Comparison of ENCODE assay signal across 13 cellular contexts in the genomic region with DNA sequence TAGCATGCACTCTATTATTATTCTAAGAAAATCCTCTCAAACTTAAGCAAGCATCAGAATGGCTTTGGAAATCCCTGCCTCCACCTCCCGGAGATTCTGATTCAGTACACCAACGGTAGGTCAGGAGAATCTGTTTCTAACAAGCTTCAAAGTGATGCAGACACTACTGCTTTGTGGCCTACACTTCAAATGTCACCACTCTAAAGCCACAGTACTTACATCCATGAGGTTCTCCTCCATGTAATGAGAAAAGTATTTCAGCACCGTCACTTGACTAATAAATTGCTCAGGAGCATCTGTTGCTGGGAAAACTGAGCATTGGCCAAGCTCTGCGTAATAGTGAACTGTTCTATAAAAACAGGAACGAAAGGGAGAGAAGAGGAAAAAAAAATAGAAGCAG. TPM values are rescaled to one million over a fixed set of nuclear protein-coding genes. Genes with fewer than 3 reads are reported as not detected.
DNase-seq lines count a peak whose midpoint lies in the region; ATAC-seq, FAIRE-seq and TF ChIP-seq lines count a peak whose summit lies in the region.
"Had no signal": no experiment of that assay in that cellular context is flagged by ENCODE, and none has a peak within 500 bp of the region (broad histone marks: within the 10 kb centered on the region; RNA-seq: fewer than 3 reads in every experiment).

No MANE protein-coding gene starts in this region.

- no peak overlapping the region for H2AFZ ChIP-seq in mesenchymal stem cell (ENCODE audit: low read depth, low read length)

- no peak for TF ChIP-seq RAD21 in A549 (conservative IDR thresholded peaks at IDR 0.05 in 1 of 2, IDR thresholded peaks at IDR 0.05 in 1 of 2)

- no peak for TF ChIP-seq POLR2A in A549 (IDR thresholded peaks at IDR 0.05; ENCODE audit: low read length)
- no peak for TF ChIP-seq POLR2A in stomach (IDR thresholded peaks at IDR 0.05)

- no peak overlapping the region for H2BK5ac ChIP-seq in mesenchymal stem cell (ENCODE audit: low read depth, low read length, poor library complexity, severe bottlenecking)

- no peak overlapping the region for H3K9ac ChIP-seq in mesenchymal stem cell (ENCODE audit: low read length)
- H3K9ac ChIP-seq in kidney (ENCODE audit: low read length in 2 of 2): no peak overlapping the region

- H2BK120ac ChIP-seq in mesenchymal stem cell (ENCODE audit: low read depth, low read length): no peak overlapping the region

- H3K23ac ChIP-seq in mesenchymal stem cell (ENCODE audit: low read length in 2 of 2): no peak overlapping the region

- no peak for ATAC-seq in A549
- ATAC-seq: activated CD4-positive, alpha-beta T cell treated with anti-CD3 and anti-CD28 coated beads for 36 hours had no signal

- WGBS in A549 (ENCODE audit: missing lambda C conversion rate): 42% methylated on average over 5 of the region's 5 CpGs
- WGBS in mesenchymal stem cell: 74% methylated on average over 5 of the region's 5 CpGs
- WGBS in stomach, 5 donors: 67 to 80% (median 75%) methylated on average over 5 of the region's 5 CpGs

- no peak overlapping the region for H2BK12ac ChIP-seq in mesenchymal stem cell (ENCODE audit: low read length in 2 of 2)

- H3K4me3 ChIP-seq in A549 (peak overlapping the region; percentile 91), dorsolateral prefrontal cortex (peak overlapping the region in 58 of 59 donors; percentile 1 to 98 (median 86)), mesenchymal stem cell (ENCODE audit: insufficient read depth in 1 of 2, low read depth in 1 of 2, low read length in 2 of 2) (peak overlapping the region in 1 of 2 experiments; percentile 82), stomach (peak overlapping the region in 2 of 4 donors; percentile 64 to 82), kidney (ENCODE audit: low read length in 2 of 2) (no peak overlapping the region)

- H3K27ac ChIP-seq in A549: peak overlapping the region; percentile 96 to 100
- H3K27ac ChIP-seq in dorsolateral prefrontal cortex: peak overlapping the region in 33 of 59 donors; percentile 0 to 98 (median 51)
- H3K27ac ChIP-seq in mesenchymal stem cell (ENCODE audit: low read length, poor library complexity, severe bottlenecking): peak overlapping the region; percentile 56
- H3K27ac ChIP-seq in stomach: peak overlapping the region in 1 of 5 donors; percentile 23
- no peak overlapping the region for H3K27ac ChIP-seq in kidney (ENCODE audit: low read depth in 2 of 2, low read length in 2 of 2)
- H3K27ac ChIP-seq: HL-60 had no signal

- H3K4me2 ChIP-seq in A549: peak overlapping the region; percentile 67
- peak overlapping the region; percentile 26 for H3K4me2 ChIP-seq in mesenchymal stem cell (ENCODE audit: low read length, poor library complexity, severe bottlenecking)

- H3K4me1 ChIP-seq in A549 (peaks cover 38% of the 10 kb centered on the region), mesenchymal stem cell (ENCODE audit: control insufficient read depth, insufficient read depth, low read depth, low read length) (peaks cover 3% of the 10 kb centered on the region), stomach (peaks cover 5 to 43% (median 9%) of the 10 kb centered on the region in 4 donors), kidney (ENCODE audit: control insufficient read depth in 1 of 2, insufficient read depth in 1 of 2, low read depth in 1 of 2, low read length in 2 of 2) (no peaks in the 10 kb centered on the region)

- DNase-seq in A549 (ENCODE audit: low read depth in 1 of 2, low spot score in 1 of 2) (no peak), LoVo (ENCODE audit: low spot score) (peak; percentile 22), dorsolateral prefrontal cortex (no peak), mesenchymal stem cell (peak; percentile 28), NCI-H128 (lab: John Stamatoyannopoulos, UW; ENCODE audit: unreplicated experiment) (no peak), stomach (no peak), iPS-NIHi11 (ENCODE audit: low spot score) (no peak), kidney (no peak)
- DNase-seq: activated CD4-positive, alpha-beta T cell treated with anti-CD3 and anti-CD28 coated beads for 36 hours; caudate nucleus; DND-41 had no signal

- CTCF ChIA-PET in A549 (lab: Yijun Ruan, JAX): interaction anchor here (1.0 to 2.8 kb wide), 4 partner anchors 267 to 1156 kb away, joined by 3 to 15 read pairs (median 13); no protein-coding TSS in a partner anchor

- H3K18ac ChIP-seq in mesenchymal stem cell (ENCODE audit: low read depth in 1 of 2, low read length in 2 of 2): no peak overlapping the region

- POLR2A ChIA-PET in A549 (lab: Yijun Ruan, JAX): interaction anchor here (0.9 to 2.3 kb wide), 3 partner anchors 266 to 971 kb away, joined by 3 to 8 read pairs (median 4); no protein-coding TSS in a partner anchor

- H3K36me3 ChIP-seq in mesenchymal stem cell (ENCODE audit: control insufficient read depth in 1 of 2, insufficient read depth in 2 of 2, low read depth in 1 of 2, low read length in 2 of 2) (peaks cover 9 to 57% of the 10 kb centered on the region in 2 experiments), stomach (peaks cover 13 to 41% (median 28%) of the 10 kb centered on the region in 4 donors), kidney (ENCODE audit: control insufficient read depth in 1 of 2, insufficient read depth in 2 of 2, low read length in 2 of 2) (peaks cover 12 to 21% of the 10 kb centered on the region in 2 donors)

- no peaks in the 10 kb centered on the region for H3K27me3 ChIP-seq in dorsolateral prefrontal cortex
- no peaks in the 10 kb centered on the region for H3K27me3 ChIP-seq in mesenchymal stem cell (ENCODE audit: control insufficient read depth in 1 of 2, insufficient read depth in 1 of 2, low read length in 2 of 2)
- peaks cover 0 to 4% (median 0%) of the 10 kb centered on the region in 3 donors for H3K27me3 ChIP-seq in stomach

- no peaks in the 10 kb centered on the region for H3K9me3 ChIP-seq in A549
- no peaks in the 10 kb centered on the region for H3K9me3 ChIP-seq in mesenchymal stem cell (ENCODE audit: control insufficient read depth, low read length)
- no peaks in the 10 kb centered on the region for H3K9me3 ChIP-seq in stomach
- H3K9me3 ChIP-seq in kidney (ENCODE audit: control insufficient read depth in 1 of 2, low read length in 2 of 2): no peaks in the 10 kb centered on the region

- H2AK5ac ChIP-seq in mesenchymal stem cell (ENCODE audit: low read length, severe bottlenecking): no peak overlapping the region

- H3K14ac ChIP-seq in mesenchymal stem cell (ENCODE audit: low read length in 2 of 2): no peak overlapping the region

- H3K79me1 ChIP-seq in mesenchymal stem cell (replicated peaks; ENCODE audit: low read length, poor library complexity, severe bottlenecking): no peaks in the 10 kb centered on the region

- H3K4ac ChIP-seq in mesenchymal stem cell (ENCODE audit: low read depth in 1 of 2, low read length in 2 of 2): no peak overlapping the region

- TF ChIP-seq CTCF in A549 (IDR thresholded peaks at IDR 0.05): no peak
- TF ChIP-seq CTCF in dorsolateral prefrontal cortex (IDR thresholded peaks at IDR 0.05 in 54 of 56, conservative IDR thresholded peaks at IDR 0.05 in 2 of 56; ENCODE audit: low read depth in 1 of 56, partially characterized antibody in 56 of 56): no peak
- TF ChIP-seq CTCF in stomach (IDR thresholded peaks at IDR 0.05): no peak
- no peak for TF ChIP-seq CTCF in kidney (IDR thresholded peaks at IDR 0.05; ENCODE audit: borderline replicate concordance, extremely low read depth, insufficient read depth)

- no peak overlapping the region for H2BK15ac ChIP-seq in mesenchymal stem cell (ENCODE audit: low read depth, poor library complexity, severe bottlenecking)

- H4K91ac ChIP-seq in mesenchymal stem cell (ENCODE audit: low read length): no peak overlapping the region

- intact Hi-C loops in dorsolateral prefrontal cortex (cut with DNase I): loop anchor here in 1 of 2 donors (5.0 kb wide), 1 partner anchor 298 kb away; no protein-coding TSS in a partner anchor
- intact Hi-C loops in stomach (cut with DNase I; ENCODE audit: low total_unique reads): loop anchor here (10.0 kb wide), 1 partner anchor 560 kb away; no protein-coding TSS in a partner anchor
- intact Hi-C loops in kidney (cut with DNase I): no loop called here

- H4K8ac ChIP-seq in mesenchymal stem cell (ENCODE audit: low read length): no peak overlapping the region

- no peak for TF ChIP-seq EP300 in A549 (IDR thresholded peaks at IDR 0.05)
- TF ChIP-seq EP300 in stomach (IDR thresholded peaks at IDR 0.05): no peak

- FAIRE-seq in A549 (lab: Jason Lieb, UNC) (no peak), kidney (lab: Jason Lieb, UNC) (no peak)
- FAIRE-seq: GM19239 had no signal

TF ChIP-seq in A549, 52 proteins besides CTCF, POLR2A, EP300 and RAD21:
- TF ChIP-seq GATA3 (IDR thresholded peaks at IDR 0.05; ENCODE audit: borderline replicate concordance): peak; percentile 17; the same call in 1 of the 2 replicates
- TF ChIP-seq MAFK (IDR thresholded peaks at IDR 0.05; ENCODE audit: partially characterized antibody): no peak

RNA-seq across cellular contexts. Expression of gene PLK2, which starts 4.8 kb away (rescaled TPM):
- polyA plus RNA-seq in A549 (2011; rRNA removed): 168 and 217 TPM in 2 replicates
- polyA plus RNA-seq in A549 (2012; cell fraction: cytosol; rRNA removed): 147 and 226 TPM in 2 replicates
- polyA plus RNA-seq in A549 (2012; cell fraction: nucleus; rRNA removed): 345 and 402 TPM in 2 replicates
- 230 to 257 TPM (median 240 TPM) in 3 replicates for polyA plus RNA-seq in A549 (2017; fragmentation: RNase III; extraction: RNeasy Plus Mini Kit Qiagen cat#74134 plus additional on column Dnase treatment)
- 367 and 381 TPM in 2 replicates for polyA minus RNA-seq in A549 (2011; rRNA and poly(A)+ RNA removed)
- 100 to 1,000 TPM in 87 of 120 experiments, 10 to 100 TPM in 33; 28.8 to 210 (median 124) TPM for total RNA-seq in dorsolateral prefrontal cortex
- polyA plus RNA-seq in mesenchymal stem cell (2013, experiment 1 of 2): 185 TPM
- polyA plus RNA-seq in mesenchymal stem cell (2013, experiment 2 of 2): 180 TPM
- 100 to 1,000 TPM in 2 of 5 donors, 10 to 100 TPM in 2, 1 to 10 TPM in 1; 2.3 to 181 (median 19.4) TPM for total RNA-seq in stomach
- polyA plus RNA-seq in stomach: 10 to 100 TPM; 13.7 to 25.8 (median 14.5) TPM
- total RNA-seq in kidney: 53.1 TPM
- 8.4 TPM for polyA plus RNA-seq in kidney (ENCODE audit: insufficient read depth, low read depth, low replicate concordance)

RNA-seq across cellular contexts. Expression of gene GAPT, which starts 36.2 kb away (rescaled TPM):
- polyA plus RNA-seq in A549 (2011; rRNA removed) (not detected in 2 replicates), A549 (2017; fragmentation: RNase III; extraction: RNeasy Plus Mini Kit Qiagen cat#74134 plus additional on column Dnase treatment) (not detected in 3 replicates), stomach (1 to 10 TPM in 1 of 3 donors, under 1 TPM in 2; 0.68 to 4.9 (median 1.00) TPM), kidney (ENCODE audit: insufficient read depth, low read depth, low replicate concordance) (0.32 TPM)
- not detected in 2 replicates for polyA plus RNA-seq in A549 (2012; cell fraction: cytosol; rRNA removed)
- not detected in 2 replicates for polyA plus RNA-seq in A549 (2012; cell fraction: nucleus; rRNA removed)
- not detected in 2 replicates for polyA minus RNA-seq in A549 (2011; rRNA and poly(A)+ RNA removed)
- total RNA-seq in dorsolateral prefrontal cortex (1 to 10 TPM in 37 of 120 experiments, under 1 TPM in 56, not detected in 27; 0.13 to 3.9 (median 0.82) TPM), stomach (1 to 10 TPM in 3 of 5 donors, not detected in 2; 2.4 to 2.9 (median 2.5) TPM), kidney (3.9 TPM)
- polyA plus RNA-seq in mesenchymal stem cell (2013, experiment 1 of 2): not detected
- not detected for polyA plus RNA-seq in mesenchymal stem cell (2013, experiment 2 of 2)
- total RNA-seq: activated CD4-positive, alpha-beta T cell treated with anti-CD3 and anti-CD28 coated beads for 36 hours had no signal

Comparison
In these comparisons a context has a peak if more than half of its experiments do, and no peak if none do; other contexts are left out.
1. DNase-seq: peak in LoVo (single experiment) and mesenchymal stem cell (single experiment); none in A549 (0 of 2), dorsolateral prefrontal cortex (0 of 10), NCI-H128 (single experiment), stomach (single experiment), iPS-NIHi11 (single experiment) and kidney (single experiment).
2. H3K27ac ChIP-seq: peak in A549 (2 of 2), dorsolateral prefrontal cortex (33 of 59) and mesenchymal stem cell (single experiment); none in kidney (0 of 2).
3. H3K4me3 ChIP-seq: peak in A549 (single experiment) and dorsolateral prefrontal cortex (58 of 59); none in kidney (0 of 2).